ENCODE assay signal across 11 cellular contexts in genomic region chr10:63711361-63711760, GRCh38.
DNase-seq lines count a peak whose midpoint lies in the region; ATAC-seq and TF ChIP-seq lines count a peak whose summit lies in the region.
"Had no signal": no experiment of that assay in that cellular context is flagged by ENCODE, and none has a peak within 500 bp of the region (broad histone marks: within the 10 kb centered on the region; RNA-seq: fewer than 3 reads in every experiment).

No MANE protein-coding gene starts in this region.

- TF ChIP-seq POLR2A in gastroesophageal sphincter (IDR thresholded peaks at IDR 0.05): no peak

- no peak overlapping the region for H3K9ac ChIP-seq in rectal smooth muscle tissue (ENCODE audit: low read length)

- peak overlapping the region; percentile 82 to 96 (median 86) for H3K27ac ChIP-seq in gastroesophageal sphincter
- peak overlapping the region; percentile 81 for H3K27ac ChIP-seq in rectal smooth muscle tissue (ENCODE audit: low read depth, low read length)

- H3K27ac Mint-ChIP-seq in immature natural killer cell: no peak overlapping the region

- DNase-seq in Daoy (ENCODE audit: low read depth) (peak; percentile 22), amniotic epithelial cell (ENCODE audit: low read depth) (peak; percentile 93), immature natural killer cell (no peak), RKO (ENCODE audit: low spot score) (no peak)
- DNase-seq in activated CD8-positive, alpha-beta memory T cell treated with anti-CD3 and anti-CD28 coated beads, Interleukin-2, amount 50 U/mL, for 48 hours: no peak
- DNase-seq: activated T-cell treated with anti-CD3 and anti-CD28 coated beads, Interleukin-2, amount 50 U/mL, for 4 hours; naive thymus-derived CD8-positive, alpha-beta T cell; T-helper 2 cell had no signal

- no peak for TF ChIP-seq EP300 in gastroesophageal sphincter (IDR thresholded peaks at IDR 0.05)

- H3K9me3 ChIP-seq in gastroesophageal sphincter: no peaks in the 10 kb centered on the region

- H3K4me3 ChIP-seq in gastroesophageal sphincter: no peak overlapping the region
- H3K4me3 ChIP-seq in rectal smooth muscle tissue (ENCODE audit: low read length): no peak overlapping the region

- H3K27me3 ChIP-seq in gastroesophageal sphincter (no peaks in the 10 kb centered on the region), rectal smooth muscle tissue (ENCODE audit: control insufficient read depth, insufficient read depth, low read length) (no peaks in the 10 kb centered on the region)

- H3K36me3 ChIP-seq in gastroesophageal sphincter (no peaks in the 10 kb centered on the region), rectal smooth muscle tissue (ENCODE audit: control insufficient read depth, insufficient read depth, low read length) (no peaks in the 10 kb centered on the region)

- no peak overlapping the region for H3K4me3 Mint-ChIP-seq in immature natural killer cell
- H3K4me3 Mint-ChIP-seq: activated T-cell treated with anti-CD3 and anti-CD28 coated beads, Interleukin-2, amount 50 U/mL, for 4 hours; naive thymus-derived CD8-positive, alpha-beta T cell had no signal

- H3K36me3 Mint-ChIP-seq in immature natural killer cell: no peaks in the 10 kb centered on the region
- H3K36me3 Mint-ChIP-seq: naive thymus-derived CD8-positive, alpha-beta T cell had no signal

- no peaks in the 10 kb centered on the region for H3K9me3 Mint-ChIP-seq in immature natural killer cell
- H3K9me3 Mint-ChIP-seq: activated T-cell treated with anti-CD3 and anti-CD28 coated beads, Interleukin-2, amount 50 U/mL, for 4 hours; naive thymus-derived CD8-positive, alpha-beta T cell had no signal

- 58% methylated on average over 2 of the region's 4 CpGs; no CpG with 5 or more reads in 1 of the 2 donors for WGBS in gastroesophageal sphincter (ENCODE audit: low coverage in 1 of 2), 2 donors

- TF ChIP-seq CTCF in gastroesophageal sphincter (IDR thresholded peaks at IDR 0.05): peak in 2 of 4 experiments; percentile 5 to 8

- H3K4me1 ChIP-seq in gastroesophageal sphincter (peaks cover 19 to 67% (median 36%) of the 10 kb centered on the region in 3 donors), rectal smooth muscle tissue (ENCODE audit: control insufficient read depth, insufficient read depth, low read length) (peaks cover 38% of the 10 kb centered on the region)

- peaks cover 1 to 2% (median 2%) of the 10 kb centered on the region in 3 donors for H3K27me3 Mint-ChIP-seq in immature natural killer cell (ENCODE audit: low read depth in 3 of 3)

- ATAC-seq in gastroesophageal sphincter (peak; percentile 33), HG03280 (IDR thresholded peaks at IDR 0.05; ENCODE audit: unreplicated experiment) (no peak)
- ATAC-seq: activated T-cell treated with anti-CD3 and anti-CD28 coated beads, Interleukin-2, amount 50 U/mL, for 4 hours; naive thymus-derived CD8-positive, alpha-beta T cell had no signal

- no peaks in the 10 kb centered on the region for H3K4me1 Mint-ChIP-seq in immature natural killer cell

Comparison
In these comparisons a context has a peak if more than half of its experiments do, and no peak if none do; other contexts are left out.
1. DNase-seq: peak in Daoy (single experiment) and amniotic epithelial cell (single experiment); none in activated CD8-positive, alpha-beta memory T cell treated with anti-CD3 and anti-CD28 coated beads, Interleukin-2, amount 50 U/mL, for 48 hours (single experiment), immature natural killer cell (0 of 3) and RKO (single experiment).